25 cellular contexts compared by ENCODE assay signal in the genomic region with DNA sequence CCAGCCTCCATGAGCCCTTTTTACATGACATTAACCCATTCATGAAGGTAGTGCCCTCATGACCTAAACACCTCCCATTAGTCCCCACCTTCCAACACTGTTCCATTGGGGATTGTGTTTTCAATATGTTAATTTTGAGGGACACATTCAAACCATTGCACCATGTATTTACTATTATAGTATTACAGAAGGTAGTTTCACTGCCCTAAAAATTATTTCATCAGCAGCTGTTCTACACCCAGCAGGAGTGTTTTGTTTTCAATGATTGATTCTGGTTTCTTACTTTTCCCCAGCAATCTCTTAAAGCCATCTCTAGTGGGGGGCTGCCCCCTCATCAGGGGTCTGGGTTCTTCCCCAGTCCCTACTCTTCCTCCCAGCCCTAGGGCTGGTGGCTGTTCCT.
DNase-seq lines count a peak whose midpoint lies in the region; ATAC-seq, FAIRE-seq and TF ChIP-seq lines count a peak whose summit lies in the region.
"Had no signal": no experiment of that assay in that cellular context is flagged by ENCODE, and none has a peak within 500 bp of the region (broad histone marks: within the 10 kb centered on the region; RNA-seq: fewer than 3 reads in every experiment).

No MANE protein-coding gene starts in this region.

- H2BK5ac ChIP-seq in mesendoderm (ENCODE audit: low read length): no peak overlapping the region

- TF ChIP-seq CTCF in right atrium auricular region (IDR thresholded peaks at IDR 0.05) (no peak), K562 (IDR thresholded peaks at IDR 0.05 in 2 of 3, conservative IDR thresholded peaks at IDR 0.05 in 1 of 3; ENCODE audit: insufficient read depth in 2 of 3, low read depth in 1 of 3, low read length in 3 of 3) (no peak)

- H3K36me3 ChIP-seq in right atrium auricular region: no peaks in the 10 kb centered on the region
- H3K36me3 ChIP-seq in K562 (ENCODE audit: control insufficient read depth, insufficient read depth, low read length): no peaks in the 10 kb centered on the region
- no peaks in the 10 kb centered on the region for H3K36me3 ChIP-seq in mesendoderm (ENCODE audit: control insufficient read depth, insufficient read depth, low read length)
- H3K36me3 ChIP-seq: adrenal gland, HAP-1, neutrophil, tibial nerve had no signal

- H2BK120ac ChIP-seq in mesendoderm (ENCODE audit: low read depth, low read length): no peak overlapping the region

- H3K27ac ChIP-seq in right atrium auricular region (peak overlapping the region; percentile 78 to 93), K562 (ENCODE audit: extremely low read depth, low read depth, low read length) (no peak overlapping the region), mesendoderm (ENCODE audit: low read depth, low read length) (no peak overlapping the region)

- H3K27me3 ChIP-seq in right atrium auricular region (no peaks in the 10 kb centered on the region), K562 (ENCODE audit: control insufficient read depth in 2 of 2, insufficient read depth in 2 of 2, low read length in 2 of 2) (no peaks in the 10 kb centered on the region), mesendoderm (ENCODE audit: insufficient read depth, low read length, poor library complexity) (no peaks in the 10 kb centered on the region)
- H3K27me3 ChIP-seq: adrenal gland, neutrophil, tibial nerve had no signal

- H3K9me3 ChIP-seq in right atrium auricular region: no peaks in the 10 kb centered on the region
- H3K9me3 ChIP-seq in K562 (replicated peaks; ENCODE audit: control insufficient read depth, insufficient read depth, low read depth, low read length): no peaks in the 10 kb centered on the region
- H3K9me3 ChIP-seq: adrenal gland, HAP-1, neutrophil, tibial nerve had no signal

- H3K56ac ChIP-seq in mesendoderm (ENCODE audit: low read length): no peak overlapping the region

- no peak for TF ChIP-seq POLR2A in K562 (conservative IDR thresholded peaks at IDR 0.05)

- H2AFZ ChIP-seq in K562 (ENCODE audit: low read depth, low read length): no peak overlapping the region

- no peak for TF ChIP-seq RAD21 in K562 (CRISPR knock-in tag; conservative IDR thresholded peaks at IDR 0.05 in 1 of 2, IDR thresholded peaks at IDR 0.05 in 1 of 2)

- BruUV-seq in K562 (replicated peaks; lab: Mats Ljungman, UMichigan): no TSS peak

- H3K4me1 ChIP-seq in right atrium auricular region (peaks cover 0 to 91% of the 10 kb centered on the region in 2 donors), K562 (replicated peaks in 1 of 2; ENCODE audit: control insufficient read depth in 2 of 2, insufficient read depth in 2 of 2, low read length in 2 of 2) (peaks cover 0 to 19% of the 10 kb centered on the region in 2 experiments; a peak in 4 of 5 replicates), mesendoderm (ENCODE audit: control insufficient read depth, low read depth, low read length) (peaks cover 8% of the 10 kb centered on the region)

- peak overlapping the region; percentile 41 for H3K18ac ChIP-seq in mesendoderm (ENCODE audit: low read length)

- H3K9me1 ChIP-seq in K562 (ENCODE audit: control insufficient read depth, insufficient read depth, low read length): no peaks in the 10 kb centered on the region

- H3K4me2 ChIP-seq in K562 (ENCODE audit: insufficient read depth, low read length) (no peak overlapping the region), mesendoderm (ENCODE audit: low read length) (no peak overlapping the region)

- no peak for ATAC-seq in left ventricle myocardium superior
- ATAC-seq in K562: no peak
- ATAC-seq: activated CD8-positive, alpha-beta T cell treated with anti-CD3 and anti-CD28 coated beads for 36 hours had no signal

- POLR2A ChIA-PET in K562 (lab: Yijun Ruan, JAX): interaction anchor here (0.5 to 1.2 kb wide), 4 partner anchors 32 to 202 kb away, joined by 3 to 5 read pairs (median 4); no protein-coding TSS in a partner anchor

- DNase-seq in right atrium auricular region (ENCODE audit: low spot score): no peak
- DNase-seq in left ventricle myocardium superior: no peak
- DNase-seq in K562 (ENCODE audit: extremely low read depth in 1 of 4, low spot score in 3 of 4): no peak
- DNase-seq in mesendoderm: no peak
- DNase-seq in globus pallidus (ENCODE audit: low spot score): no peak
- no peak for DNase-seq in T-helper 9 cell
- DNase-seq in activated effector memory CD4-positive, alpha-beta T cell treated with Interleukin-2 at 50 U/mL for 16 hours: no peak
- DNase-seq in mesenteric fat pad (ENCODE audit: low spot score): no peak
- DNase-seq: ACHN; activated CD8-positive, alpha-beta T cell treated with anti-CD3 and anti-CD28 coated beads for 36 hours; adrenal gland; CD4-positive, CD25-positive, alpha-beta regulatory T cell; hypothalamus; NCI-H1417; NCI-H2107; NCI-H510A; NK-92 treated with Interleukin-12 subunit alpha and Interleukin-12 subunit beta, amount 100 ng/mL, for 24 hours; RPMI8226; stimulated activated CD4-positive, alpha-beta T cell treated with anti-CD3 and anti-CD28 coated beads, Interleukin-2, amount 100 ng/mL, for 48 hours; stimulated activated naive CD4-positive, alpha-beta T cell had no signal

- in situ Hi-C loops in K562 (cut with MboI): no loop called here

- H3K4me3 ChIP-seq in right atrium auricular region (no peak overlapping the region), K562 (no peak overlapping the region), mesendoderm (ENCODE audit: low read length) (no peak overlapping the region)
- H3K4me3 ChIP-seq: adrenal gland, coronary artery, HAP-1, lung, tibial nerve had no signal

- H2AK5ac ChIP-seq in mesendoderm (ENCODE audit: low read length): no peak overlapping the region

- intact Hi-C loops in left ventricle myocardium superior (cut with micrococcal nuclease) (loop anchor here (10.0 kb wide), 1 partner anchor 117 kb away; no protein-coding TSS in a partner anchor), K562 (cut with micrococcal nuclease) (no loop called here)

- CTCF ChIA-PET in K562 (lab: Yijun Ruan, JAX; ENCODE audit: low intra/inter-chr PET ratio): no interaction called here

- H3K23ac ChIP-seq in mesendoderm (ENCODE audit: low read length): no peak overlapping the region

- no peak overlapping the region for H2BK15ac ChIP-seq in mesendoderm (replicated peaks; ENCODE audit: low read depth)

- H3K4ac ChIP-seq in mesendoderm (ENCODE audit: low read depth, low read length): no peak overlapping the region

- peaks cover 15% of the 10 kb centered on the region for H3K79me1 ChIP-seq in mesendoderm (ENCODE audit: low read length)

- FAIRE-seq in K562 (lab: Jason Lieb, UNC): no peak

- H3K79me2 ChIP-seq in K562 (ENCODE audit: control insufficient read depth, insufficient read depth, low read length): peaks cover 13% of the 10 kb centered on the region; the same call in 1 of the 3 replicates
- H3K79me2 ChIP-seq in mesendoderm (ENCODE audit: control insufficient read depth, insufficient read depth, low read length): peaks cover 20% of the 10 kb centered on the region

- no peak overlapping the region for H4K5ac ChIP-seq in mesendoderm (ENCODE audit: low read length)

- H4K20me1 ChIP-seq in K562 (replicated peaks; ENCODE audit: control insufficient read depth, insufficient read depth, low read length): no peaks in the 10 kb centered on the region

- H4K8ac ChIP-seq in mesendoderm (ENCODE audit: low read depth, low read length): no peak overlapping the region

- TF ChIP-seq EP300 in K562 (IDR thresholded peaks at IDR 0.05; ENCODE audit: low read length): no peak

- H3K9ac ChIP-seq in K562 (ENCODE audit: insufficient read depth in 1 of 2, low read depth in 2 of 2, low read length in 2 of 2) (no peak overlapping the region), mesendoderm (ENCODE audit: low read length) (no peak overlapping the region)

TF ChIP-seq in K562, 482 proteins besides CTCF, POLR2A, EP300 and RAD21:
- TF ChIP-seq RHOXF2B (CRISPR knock-in tag; conservative IDR thresholded peaks at IDR 0.05): no peak
- TF ChIP-seq, protein P1, sequence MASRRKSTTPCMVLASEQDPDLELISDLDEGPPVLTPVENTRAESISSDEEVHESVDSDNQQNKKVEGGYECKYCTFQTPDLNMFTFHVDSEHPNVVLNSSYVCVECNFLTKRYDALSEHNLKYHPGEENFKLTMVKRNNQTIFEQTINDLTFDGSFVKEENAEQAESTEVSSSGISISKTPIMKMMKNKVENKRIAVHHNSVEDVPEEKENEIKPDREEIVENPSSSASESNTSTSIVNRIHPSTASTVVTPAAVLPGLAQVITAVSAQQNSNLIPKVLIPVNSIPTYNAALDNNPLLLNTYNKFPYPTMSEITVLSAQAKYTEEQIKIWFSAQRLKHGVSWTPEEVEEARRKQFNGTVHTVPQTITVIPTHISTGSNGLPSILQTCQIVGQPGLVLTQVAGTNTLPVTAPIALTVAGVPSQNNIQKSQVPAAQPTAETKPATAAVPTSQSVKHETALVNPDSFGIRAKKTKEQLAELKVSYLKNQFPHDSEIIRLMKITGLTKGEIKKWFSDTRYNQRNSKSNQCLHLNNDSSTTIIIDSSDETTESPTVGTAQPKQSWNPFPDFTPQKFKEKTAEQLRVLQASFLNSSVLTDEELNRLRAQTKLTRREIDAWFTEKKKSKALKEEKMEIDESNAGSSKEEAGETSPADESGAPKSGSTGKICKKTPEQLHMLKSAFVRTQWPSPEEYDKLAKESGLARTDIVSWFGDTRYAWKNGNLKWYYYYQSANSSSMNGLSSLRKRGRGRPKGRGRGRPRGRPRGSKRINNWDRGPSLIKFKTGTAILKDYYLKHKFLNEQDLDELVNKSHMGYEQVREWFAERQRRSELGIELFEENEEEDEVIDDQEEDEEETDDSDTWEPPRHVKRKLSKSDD (conservative IDR thresholded peaks at IDR 0.05; ENCODE audit: low read length): no peak
- TF ChIP-seq PTTG1 (tag; IDR thresholded peaks at IDR 0.05; ENCODE audit: low read depth): no peak
- TF ChIP-seq TRIM24 (IDR thresholded peaks at IDR 0.05): peak in 1 of 2 experiments; percentile 43; a peak in 1 of 4 replicates
- TF ChIP-seq CEBPG (CRISPR knock-in tag; IDR thresholded peaks at IDR 0.05): peak; percentile 42; the same call in 1 of the 2 replicates
- TF ChIP-seq CEBPG (tag; conservative IDR thresholded peaks at IDR 0.05 in 1 of 2, IDR thresholded peaks at IDR 0.05 in 1 of 2): peak in 1 of 2 experiments; percentile 80; a peak in 2 of 4 replicates
- TF ChIP-seq HDAC8 (tag; IDR thresholded peaks at IDR 0.05): no peak
- TF ChIP-seq TGIF2 (CRISPR knock-in tag; IDR thresholded peaks at IDR 0.05): no peak
- TF ChIP-seq CHD2 (IDR thresholded peaks at IDR 0.05; ENCODE audit: low read depth, low read length): no peak

Comparison
In these comparisons a context has a peak if more than half of its experiments do, and no peak if none do; other contexts are left out.
1. H3K27ac ChIP-seq: peak in right atrium auricular region (2 of 2); none in K562 (single experiment) and mesendoderm (single experiment).